In genomic region chr6:155171109-155171746, GRCh38 we compare ENCODE assay signal across 9 cellular contexts.
DNase-seq lines count a peak whose midpoint lies in the region; ATAC-seq and TF ChIP-seq lines count a peak whose summit lies in the region.
"Had no signal": no experiment of that assay in that cellular context is flagged by ENCODE, and none has a peak within 500 bp of the region (broad histone marks: within the 10 kb centered on the region; RNA-seq: fewer than 3 reads in every experiment).

No MANE protein-coding gene starts in this region.

- H3K27me3 Mint-ChIP-seq in CD14-positive monocyte (ENCODE audit: low read depth in 3 of 3), result no peaks in the 10 kb centered on the region

- H3K4me3 ChIP-seq in astrocyte of the spinal cord (ENCODE audit: low read depth, low read length), result peak overlapping the region; percentile 3
- H3K4me3 ChIP-seq in right lobe of liver, result no peak overlapping the region

- WGBS in right lobe of liver (ENCODE audit: insufficient coverage, low coverage, low lambda C conversion rate, missing lambda C conversion rate), result 26% methylated on average over 6 of the region's 6 CpGs

- no peaks in the 10 kb centered on the region for H3K4me1 ChIP-seq in right lobe of liver

- H3K36me3 ChIP-seq in right lobe of liver, result no peaks in the 10 kb centered on the region

- peak; percentile 56 for DNase-seq in CD14-positive monocyte (ENCODE audit: low spot score)
- DNase-seq in T-helper 9 cell, result peak; percentile 53
- DNase-seq in astrocyte of the spinal cord (ENCODE audit: low read depth, low spot score), result peak; percentile 93
- DNase-seq in right lobe of liver, result no peak
- DNase-seq in stimulated activated CD8-positive, alpha-beta memory T cell treated with anti-CD3 and anti-CD28 coated beads, Interleukin-12 subunit alpha, Interleukin-12 subunit beta, amount 100 ng/mL, for 4 hours (ENCODE audit: low read depth), result peak; percentile 52
- no peak for DNase-seq in HEK293T (ENCODE audit: extremely low spot score)

- no peak for TF ChIP-seq POLR2A in right lobe of liver (IDR thresholded peaks at IDR 0.05)

- TF ChIP-seq CTCF in CD14-positive monocyte (IDR thresholded peaks at IDR 0.05), result no peak
- TF ChIP-seq CTCF in astrocyte of the spinal cord (IDR thresholded peaks at IDR 0.05; ENCODE audit: low read depth, low read length), result no peak
- no peak for TF ChIP-seq CTCF in right lobe of liver (IDR thresholded peaks at IDR 0.05)

- H3K4me1 Mint-ChIP-seq in CD14-positive monocyte, result peaks cover 8% of the 10 kb centered on the region

- H3K27ac ChIP-seq in right lobe of liver, result no peak overlapping the region
- H3K27ac ChIP-seq: HL-60 had no signal

- no peaks in the 10 kb centered on the region for H3K9me3 ChIP-seq in right lobe of liver

- POLR2A ChIA-PET in HEK293T (lab: Yijun Ruan, JAX), result no interaction called here

- H3K9me3 Mint-ChIP-seq in CD14-positive monocyte, result peaks cover 0 to 2% (median 0%) of the 10 kb centered on the region in 7 donors

- H3K36me3 Mint-ChIP-seq in CD14-positive monocyte, result no peaks in the 10 kb centered on the region

- intact Hi-C loops in CD14-positive monocyte (cut with micrococcal nuclease), result loop anchor here in 1 of 2 donors (5.0 to 10.0 kb wide), 2 partner anchors 91 to 246 kb away; partner anchors contain the start of gene CLDN20
- intact Hi-C loops in right lobe of liver (cut with DNase I), result loop anchor here in 1 of 2 donors (10.0 kb wide), 1 partner anchor 246 kb away; no protein-coding TSS in a partner anchor

- no peaks in the 10 kb centered on the region for H3K27me3 ChIP-seq in right lobe of liver

- no peak overlapping the region for H3K4me3 Mint-ChIP-seq in CD14-positive monocyte

- in situ Hi-C loops in astrocyte of the spinal cord (cut with HindIII; ENCODE audit: low sequenced_read_pairs), result loop anchor here (10.0 kb wide), 1 partner anchor 236 kb away; no protein-coding TSS in a partner anchor

- ATAC-seq in GM19463 (IDR thresholded peaks at IDR 0.05; ENCODE audit: unreplicated experiment) (peak; percentile 78), HG03520 (IDR thresholded peaks at IDR 0.05; ENCODE audit: unreplicated experiment) (peak; percentile 81), right lobe of liver (peak in 3 of 4 donors; percentile 46 to 70 (median 54))

- CTCF ChIA-PET in HEK293T (lab: Yijun Ruan, JAX), result interaction anchor here (0.7 to 1.9 kb wide), 6 partner anchors 9 to 496 kb away, joined by 3 to 7 read pairs (median 3); no protein-coding TSS in a partner anchor

- H3K27ac Mint-ChIP-seq in CD14-positive monocyte, result peak overlapping the region in 1 of 7 donors; percentile 56

TF ChIP-seq in HEK293T, 16 proteins besides CTCF, POLR2A, EP300 and RAD21:
- no peak for TF ChIP-seq L3MBTL2 (conservative IDR thresholded peaks at IDR 0.05)
- TF ChIP-seq FOXK2 (IDR thresholded peaks at IDR 0.05), result no peak
- TF ChIP-seq ARNT (IDR thresholded peaks at IDR 0.05), result no peak
- no peak for TF ChIP-seq NFRKB (IDR thresholded peaks at IDR 0.05)
- no peak for TF ChIP-seq FOXA1 (IDR thresholded peaks at IDR 0.05)
- TF ChIP-seq ZNF384 (IDR thresholded peaks at IDR 0.05), result no peak
- TF ChIP-seq LEF1 (IDR thresholded peaks at IDR 0.05; ENCODE audit: borderline replicate concordance), result no peak
- TF ChIP-seq SP1 (IDR thresholded peaks at IDR 0.05), result no peak
- TF ChIP-seq PKNOX1 (IDR thresholded peaks at IDR 0.05), result no peak
- no peak for TF ChIP-seq CTBP1 (IDR thresholded peaks at IDR 0.05; ENCODE audit: borderline replicate concordance)
- TF ChIP-seq BHLHE40 (IDR thresholded peaks at IDR 0.05; ENCODE audit: borderline replicate concordance), result no peak
- TF ChIP-seq TARDBP (IDR thresholded peaks at IDR 0.05), result no peak
- no peak for TF ChIP-seq FOXM1 (IDR thresholded peaks at IDR 0.05; ENCODE audit: borderline replicate concordance)
- TF ChIP-seq SUZ12 (IDR thresholded peaks at IDR 0.05), result no peak
- no peak for TF ChIP-seq HDGF (IDR thresholded peaks at IDR 0.05; ENCODE audit: borderline replicate concordance)
- no peak for TF ChIP-seq ELF4 (IDR thresholded peaks at IDR 0.05)

Comparison
In these comparisons a context has a peak if more than half of its experiments do, and no peak if none do; other contexts are left out.
1. DNase-seq: peak in CD14-positive monocyte (single experiment), T-helper 9 cell (single experiment), astrocyte of the spinal cord (single experiment) and stimulated activated CD8-positive, alpha-beta memory T cell treated with anti-CD3 and anti-CD28 coated beads, Interleukin-12 subunit alpha, Interleukin-12 subunit beta, amount 100 ng/mL, for 4 hours (single experiment); none in right lobe of liver (0 of 3) and HEK293T (single experiment).
2. Peak in every context shown above with its lines, with median percentiles within 50 percentile points of each other: ATAC-seq.